12 cellular contexts compared by ENCODE assay signal in genomic region chr1:179969962-179970361, GRCh38. TPM values are rescaled to one million over a fixed set of nuclear protein-coding genes. Genes with fewer than 3 reads are reported as not detected.
DNase-seq lines count a peak whose midpoint lies in the region; ATAC-seq and TF ChIP-seq lines count a peak whose summit lies in the region.
"Had no signal": no experiment of that assay in that cellular context is flagged by ENCODE, and none has a peak within 500 bp of the region (broad histone marks: within the 10 kb centered on the region; RNA-seq: fewer than 3 reads in every experiment).

No MANE protein-coding gene starts in this region.

- H3K36me3 ChIP-seq in HUES6 (ENCODE audit: control insufficient read depth, insufficient read depth, low read length) (no peaks in the 10 kb centered on the region), right lobe of liver (no peaks in the 10 kb centered on the region), suprapubic skin (no peaks in the 10 kb centered on the region)

- WGBS in right lobe of liver (ENCODE audit: insufficient coverage, low coverage, low lambda C conversion rate, missing lambda C conversion rate) = 29% methylated on average over 1 of the region's 1 CpG
- 53% methylated on average over 1 of the region's 1 CpG for WGBS in suprapubic skin

- DNase-seq in right lobe of liver = no peak
- no peak for DNase-seq in suprapubic skin (ENCODE audit: low spot score in 2 of 2)
- DNase-seq in NK-92 treated with Interleukin-12 subunit alpha and Interleukin-12 subunit beta, amount 100 ng/mL, for 24 hours (lab: John Stamatoyannopoulos, UW) = no peak
- DNase-seq: activated B cell treated with CpG ODN at 0.5 μM for 24 hours, activated T-cell treated with anti-CD3 and anti-CD28 coated beads for 4 hours, naive B cell, NCI-H187 had no signal

- ATAC-seq in right lobe of liver (peak; percentile 65 to 91 (median 66)), GM21390 (IDR thresholded peaks at IDR 0.05; ENCODE audit: unreplicated experiment) (no peak), HG03354 (IDR thresholded peaks at IDR 0.05; ENCODE audit: poor library complexity, severe bottlenecking, unreplicated experiment) (no peak), GM21717 (IDR thresholded peaks at IDR 0.05; ENCODE audit: unreplicated experiment) (no peak)

- no peak for TF ChIP-seq POLR2A in right lobe of liver (IDR thresholded peaks at IDR 0.05)
- TF ChIP-seq POLR2A in suprapubic skin (IDR thresholded peaks at IDR 0.05) = no peak

- intact Hi-C loops in right lobe of liver (cut with DNase I) = no loop called here

- H3K4me1 ChIP-seq in HUES6 (ENCODE audit: control insufficient read depth, insufficient read depth, low read length) = peaks cover 4% of the 10 kb centered on the region; the same call in 1 of the 2 replicates
- H3K4me1 ChIP-seq in right lobe of liver = peaks cover 0 to 4% (median 0%) of the 10 kb centered on the region in 4 donors
- peaks cover 45% of the 10 kb centered on the region for H3K4me1 ChIP-seq in suprapubic skin

- H3K27me3 ChIP-seq in HUES6 (ENCODE audit: control insufficient read depth, insufficient read depth, low read length) = no peaks in the 10 kb centered on the region
- no peaks in the 10 kb centered on the region for H3K27me3 ChIP-seq in right lobe of liver
- no peaks in the 10 kb centered on the region for H3K27me3 ChIP-seq in suprapubic skin

- H3K9me3 ChIP-seq in HUES6 (ENCODE audit: control insufficient read depth, insufficient read depth, low read depth, low read length) (no peaks in the 10 kb centered on the region; the same call in 1 of the 2 replicates), right lobe of liver (no peaks in the 10 kb centered on the region), suprapubic skin (no peaks in the 10 kb centered on the region)

- H3K27ac ChIP-seq in HUES6 (ENCODE audit: low read depth, low read length) (0 out of 2 replicates have a peak overlapping the region, but pooled peaks have one; percentile 41), cingulate gyrus (ENCODE audit: low read depth, low read length) (peak overlapping the region; percentile 81), right lobe of liver (peak overlapping the region in 2 of 3 donors; percentile 41 to 48), suprapubic skin (peak overlapping the region; percentile 87)

- H3K4me3 ChIP-seq in HUES6 (ENCODE audit: low read depth, low read length) (no peak overlapping the region), right lobe of liver (no peak overlapping the region), suprapubic skin (peak overlapping the region; percentile 7)

- TF ChIP-seq CTCF in right lobe of liver (IDR thresholded peaks at IDR 0.05) (no peak), suprapubic skin (IDR thresholded peaks at IDR 0.05) (no peak)

- H3K9ac ChIP-seq in HUES6 (ENCODE audit: low read length) = no peak overlapping the region

- no peak for TF ChIP-seq EP300 in suprapubic skin (IDR thresholded peaks at IDR 0.05)

RNA-seq across cellular contexts. Expression of gene CEP350, which starts 15.4 kb away (rescaled TPM):
- total RNA-seq in right lobe of liver (10 to 100 TPM; 15.6 to 24.6 (median 21.3) TPM), suprapubic skin (10 to 100 TPM; 60.5 to 90.2 (median 68.4) TPM)

Comparison
In these comparisons a context has a peak if more than half of its experiments do, and no peak if none do; other contexts are left out.
1. ATAC-seq: peak in right lobe of liver (4 of 4); none in GM21390 (single experiment), HG03354 (single experiment) and GM21717 (single experiment).
2. Peak in every context shown above with its lines, with median percentiles within 50 percentile points of each other: H3K27ac ChIP-seq.